In genomic region chr5:197031-197430, GRCh38 we compare ENCODE assay signal across 10 cellular contexts. TPM values are rescaled to one million over a fixed set of nuclear protein-coding genes. Genes with fewer than 3 reads are reported as not detected.
DNase-seq lines count a peak whose midpoint lies in the region; ATAC-seq and TF ChIP-seq lines count a peak whose summit lies in the region.
"Not testable (repeated sequence)": the region's sequence is repeated elsewhere in the genome, so short reads cannot be mapped to it uniquely, and the experiment has no call there.
"Had no signal": no experiment of that assay in that cellular context is flagged by ENCODE, and none has a peak within 500 bp of the region (broad histone marks: within the 10 kb centered on the region; RNA-seq: fewer than 3 reads in every experiment).

No MANE protein-coding gene starts in this region.

- not testable (repeated sequence) for H3K4me1 ChIP-seq in A673 (ENCODE audit: insufficient read depth, low read length, poor library complexity, severe bottlenecking); sigmoid colon

- not testable (repeated sequence) for H3K9me3 ChIP-seq in A673 (ENCODE audit: low read depth, low read length, poor library complexity, severe bottlenecking); sigmoid colon

- DNase-seq in A673 (ENCODE audit: low spot score) (peak; percentile 53), HT-29 (ENCODE audit: low spot score) (peak; percentile 64), RPMI7951 (ENCODE audit: low read depth) (peak; percentile 34), epithelial cell of esophagus (ENCODE audit: low read depth) (peak; percentile 62), left ventricle myocardium superior (peak; percentile 36), sigmoid colon (peak; percentile 38)
- DNase-seq in astrocyte of the cerebellum (ENCODE audit: low read depth); neural crest cell (ENCODE audit: low read depth, low spot score): not testable (repeated sequence)

- TF ChIP-seq EP300 in sigmoid colon (IDR thresholded peaks at IDR 0.05) = not testable (repeated sequence)

- ATAC-seq in left ventricle myocardium superior = not testable (repeated sequence)

- H3K27ac Mint-ChIP-seq in neural crest cell (ENCODE audit: unreplicated experiment) = peak overlapping the region; percentile 87

- POLR2A ChIA-PET in A673 (lab: Charles Lee; ENCODE audit: low non-redundant PET) = not testable (repeated sequence)

- not testable (repeated sequence) for H3K9me3 Mint-ChIP-seq in neural crest cell

- H3K4me3 Mint-ChIP-seq in neural crest cell = peak overlapping the region; percentile 18

- H3K36me3 ChIP-seq in A673 (ENCODE audit: insufficient read depth, low read length, poor library complexity, severe bottlenecking); sigmoid colon: not testable (repeated sequence)

- in situ Hi-C loops in astrocyte of the cerebellum (cut with HindIII; ENCODE audit: low sequenced_read_pairs) = not testable (repeated sequence)

- H3K27me3 ChIP-seq in A673 (replicated peaks; ENCODE audit: insufficient read depth, low read depth, low read length, poor library complexity); sigmoid colon: not testable (repeated sequence)

- TF ChIP-seq CTCF in A673 (conservative IDR thresholded peaks at IDR 0.05; ENCODE audit: low read depth, low read length) = 0 out of 2 replicates have a peak, but pooled peaks have one; percentile 12
- peak; percentile 42 for TF ChIP-seq CTCF in astrocyte of the cerebellum (IDR thresholded peaks at IDR 0.05; ENCODE audit: low read depth, low read length, missing control alignments)
- peak; percentile 45 for TF ChIP-seq CTCF in epithelial cell of esophagus (IDR thresholded peaks at IDR 0.05; ENCODE audit: insufficient read depth, low read depth, low read length, missing control alignments)
- TF ChIP-seq CTCF in neural crest cell (conservative IDR thresholded peaks at IDR 0.05) = peak; percentile 14
- not testable (repeated sequence) for TF ChIP-seq CTCF in sigmoid colon (IDR thresholded peaks at IDR 0.05)

- H3K27ac ChIP-seq in A673 (ENCODE audit: low read depth, low read length, poor library complexity, severe bottlenecking); sigmoid colon: not testable (repeated sequence)

- TF ChIP-seq POLR2A in sigmoid colon (IDR thresholded peaks at IDR 0.05) = not testable (repeated sequence)

- not testable (repeated sequence) for H3K36me3 Mint-ChIP-seq in neural crest cell (ENCODE audit: low read depth)

- H3K4me1 Mint-ChIP-seq in neural crest cell = not testable (repeated sequence)

- CTCF ChIA-PET in A673 (lab: Charles Lee) = not testable (repeated sequence)

- H3K27me3 Mint-ChIP-seq in neural crest cell (ENCODE audit: low read depth) = not testable (repeated sequence)

- H3K4me3 ChIP-seq in A673 (ENCODE audit: low read depth, low read length, poor library complexity, severe bottlenecking); astrocyte of the cerebellum (ENCODE audit: low read depth, low read length); epithelial cell of esophagus (ENCODE audit: low read length); sigmoid colon: not testable (repeated sequence)

- BruUV-seq in A673 (replicated peaks; lab: Mats Ljungman, UMichigan) = not testable (repeated sequence)

- WGBS in sigmoid colon, 2 donors = 41 to 57% methylated on average over 18 of the region's 18 CpGs

- intact Hi-C loops in A673 (cut with micrococcal nuclease; ENCODE audit: unreplicated experiment); left ventricle myocardium superior (cut with micrococcal nuclease); sigmoid colon (cut with DNase I): not testable (repeated sequence)

RNA-seq across cellular contexts. Expression of gene LRRC14B, which starts 5.7 kb away (rescaled TPM):
- total RNA-seq in A673 (2021) = not detected in 2 replicates
- total RNA-seq in HT-29 (2014; rRNA removed; shearing (Covaris generic)) = not detected in 2 replicates
- not detected in 2 replicates for total RNA-seq in RPMI7951 (2014; rRNA removed; shearing (Covaris generic))
- 107 TPM for total RNA-seq in left ventricle myocardium superior
- not detected in 2 replicates for total RNA-seq in neural crest cell
- total RNA-seq in sigmoid colon = under 1 TPM in 1 of 4 donors, not detected in 3; 0.66 TPM
- not detected for polyA plus RNA-seq in sigmoid colon
- total RNA-seq: CD8-positive, alpha-beta memory T cell; H9 had no signal
- polyA plus RNA-seq: CD8-positive, alpha-beta memory T cell had no signal

RNA-seq across cellular contexts. Expression of gene CCDC127, which starts 20.9 kb away (rescaled TPM):
- total RNA-seq in A673 (2021) (8.4 and 8.8 TPM in 2 replicates), left ventricle myocardium superior (7.7 TPM), neural crest cell (11.3 and 11.9 TPM in 2 replicates), sigmoid colon (1 to 10 TPM; 5.7 to 8.3 (median 7.1) TPM)
- total RNA-seq in HT-29 (2014; rRNA removed; shearing (Covaris generic)) = 3.7 and 5.9 TPM in 2 replicates
- 3.4 and 3.8 TPM in 2 replicates for total RNA-seq in RPMI7951 (2014; rRNA removed; shearing (Covaris generic))
- polyA plus RNA-seq in sigmoid colon = 1 to 10 TPM; 1.2 to 3.3 (median 1.2) TPM

RNA-seq across cellular contexts. Expression of gene SDHA, which starts 21.1 kb away (rescaled TPM):
- total RNA-seq in A673 (2021) (132 and 135 TPM in 2 replicates), left ventricle myocardium superior (876 TPM), neural crest cell (106 and 108 TPM in 2 replicates), sigmoid colon (10 to 100 TPM; 72.7 to 87.0 (median 80.2) TPM)
- 273 and 277 TPM in 2 replicates for total RNA-seq in HT-29 (2014; rRNA removed; shearing (Covaris generic))
- 91.9 and 95.6 TPM in 2 replicates for total RNA-seq in RPMI7951 (2014; rRNA removed; shearing (Covaris generic))
- polyA plus RNA-seq in sigmoid colon = 100 to 1,000 TPM; 184 to 290 (median 187) TPM

Comparison
In these comparisons a context has a peak if more than half of its experiments do, and no peak if none do; other contexts are left out.
1. RNA of gene LRRC14B, which starts 5.7 kb away (total RNA-seq): 107 TPM in left ventricle myocardium superior (single experiment); not detected in A673, not detected in HT-29, not detected in RPMI7951, not detected in neural crest cell and 0.66 TPM in sigmoid colon; every median in the first group is over 10 times any median in the second.